ENCODE assay signal across 20 cellular contexts in genomic region chr4:65241257-65241997, GRCh38.
"Had no signal": no experiment of that assay in that cellular context is flagged by ENCODE, and none has a peak within 500 bp of the region (broad histone marks: within the 10 kb centered on the region; RNA-seq: fewer than 3 reads in every experiment).

No MANE protein-coding gene starts in this region.

- H3K36me3 ChIP-seq: cardiac muscle cell, esophagus squamous epithelium, suprapubic skin had no signal

- H3K4me3 ChIP-seq: cardiac muscle cell, esophagus squamous epithelium, mucosa of descending colon, suprapubic skin had no signal

- H3K36me3 Mint-ChIP-seq: natural killer cell had no signal

- H3K4me1 ChIP-seq: esophagus squamous epithelium, suprapubic skin had no signal

- H3K4me1 Mint-ChIP-seq: activated CD4-positive, alpha-beta T cell treated with anti-CD3 and anti-CD28 coated beads for 36 hours; activated naive CD8-positive, alpha-beta T cell treated with anti-CD3 and anti-CD28 coated beads, Interleukin-2, amount 50 U/mL, for 24 hours; immature natural killer cell; natural killer cell had no signal

- H3K4me3 Mint-ChIP-seq: activated CD4-positive, alpha-beta T cell treated with anti-CD3 and anti-CD28 coated beads for 36 hours; activated CD8-positive, alpha-beta T cell treated with anti-CD3 and anti-CD28 coated beads, Interleukin-2, amount 10 ng/mL, durations not matched to agents 7 days and 5 days; activated naive CD8-positive, alpha-beta T cell treated with anti-CD3 and anti-CD28 coated beads, Interleukin-2, amount 50 U/mL, for 24 hours; activated T-helper 1 cell treated with anti-CD3 and anti-CD28 coated beads, Interleukin-12 subunit alpha, Interleukin-12 subunit beta, Interleukin-2, Interleukin-4 antibody, amounts not matched to agents 30 ng/mL and 10 ng/mL and 1 ng/mL, durations not matched to agents 14 hours and 24 hours and 36 hours; immature natural killer cell; natural killer cell had no signal

- DNase-seq: activated CD4-positive, alpha-beta T cell treated with anti-CD3 and anti-CD28 coated beads for 36 hours; activated CD8-positive, alpha-beta memory T cell treated with anti-CD3 and anti-CD28 coated beads, Interleukin-2, amount 50 U/mL, for 48 hours; activated CD8-positive, alpha-beta T cell treated with anti-CD3 and anti-CD28 coated beads, Interleukin-2, amount 10 ng/mL, durations not matched to agents 7 days and 5 days; activated naive CD4-positive, alpha-beta T cell; activated naive CD8-positive, alpha-beta T cell treated with anti-CD3 and anti-CD28 coated beads, Interleukin-2, amount 50 U/mL, for 24 hours; esophagus squamous epithelium; foreskin fibroblast; immature natural killer cell; left colon; mammary epithelial cell; natural killer cell; nucleus accumbens; stimulated activated CD4-positive, alpha-beta T cell treated with anti-CD3 and anti-CD28 coated beads, Interleukin-2, amount 100 ng/mL, for 48 hours; stimulated activated naive CD4-positive, alpha-beta T cell treated with Interleukin-2 at 50 U/mL for 16 hours; T1000 had no signal

- H3K27me3 ChIP-seq: cardiac muscle cell, esophagus squamous epithelium, suprapubic skin had no signal

- H3K27ac ChIP-seq: cardiac muscle cell, esophagus squamous epithelium, suprapubic skin, VCaP had no signal

- H3K27ac Mint-ChIP-seq: activated CD4-positive, alpha-beta T cell treated with anti-CD3 and anti-CD28 coated beads for 36 hours; activated CD8-positive, alpha-beta T cell treated with anti-CD3 and anti-CD28 coated beads, Interleukin-2, amount 10 ng/mL, durations not matched to agents 7 days and 5 days; activated naive CD8-positive, alpha-beta T cell treated with anti-CD3 and anti-CD28 coated beads, Interleukin-2, amount 50 U/mL, for 24 hours; activated T-helper 1 cell treated with anti-CD3 and anti-CD28 coated beads, Interleukin-12 subunit alpha, Interleukin-12 subunit beta, Interleukin-2, Interleukin-4 antibody, amounts not matched to agents 30 ng/mL and 10 ng/mL and 1 ng/mL, durations not matched to agents 14 hours and 24 hours and 36 hours; immature natural killer cell; natural killer cell had no signal

- H3K27me3 Mint-ChIP-seq: activated CD4-positive, alpha-beta T cell treated with anti-CD3 and anti-CD28 coated beads for 36 hours; activated naive CD8-positive, alpha-beta T cell treated with anti-CD3 and anti-CD28 coated beads, Interleukin-2, amount 50 U/mL, for 24 hours had no signal

- ATAC-seq: activated CD4-positive, alpha-beta T cell treated with anti-CD3 and anti-CD28 coated beads for 36 hours; activated CD8-positive, alpha-beta T cell treated with anti-CD3 and anti-CD28 coated beads, Interleukin-2, amount 10 ng/mL, durations not matched to agents 7 days and 5 days; activated naive CD8-positive, alpha-beta T cell treated with anti-CD3 and anti-CD28 coated beads, Interleukin-2, amount 50 U/mL, for 24 hours; left colon; mucosa of descending colon; natural killer cell had no signal

- H3K9me3 ChIP-seq: esophagus squamous epithelium, mucosa of descending colon, suprapubic skin had no signal
